In genomic region chr5:73441377-73441776, GRCh38 we compare ENCODE assay signal across 26 cellular contexts. TPM values are rescaled to one million over a fixed set of nuclear protein-coding genes. Genes with fewer than 3 reads are reported as not detected.
"Had no signal": no experiment of that assay in that cellular context is flagged by ENCODE, and none has a peak within 500 bp of the region (broad histone marks: within the 10 kb centered on the region; RNA-seq: fewer than 3 reads in every experiment).

No MANE protein-coding gene starts in this region.

- H3K9me3 Mint-ChIP-seq: activated CD4-positive, alpha-beta memory T cell treated with anti-CD3 and anti-CD28 coated beads, Interleukin-2, amount 10 ng/mL, durations not matched to agents 7 days and 5 days; activated naive CD4-positive, alpha-beta T cell treated with anti-CD3 and anti-CD28 coated beads, Interleukin-2, amount 10 ng/mL, durations not matched to agents 7 days and 5 days; activated T-cell treated with anti-CD3 and anti-CD28 coated beads, Interleukin-2, amount 50 U/mL, for 72 hours; activated T-helper 2 cell treated with anti-CD3 and anti-CD28 coated beads, Interferon-gamma antibody, Interleukin-2, Interleukin-4, amounts not matched to agents 10 μg/mL and 5 μg/mL and 100 μg/mL, durations not matched to agents 14 hours and 24 hours and 36 hours had no signal

- H3K36me3 Mint-ChIP-seq: activated naive CD8-positive, alpha-beta T cell treated with anti-CD3 and anti-CD28 coated beads for 36 hours had no signal

- H3K4me3 Mint-ChIP-seq: activated CD4-positive, alpha-beta memory T cell treated with anti-CD3 and anti-CD28 coated beads, Interleukin-2, amount 10 ng/mL, durations not matched to agents 7 days and 5 days; activated CD4-positive, alpha-beta T cell treated with anti-CD3 and anti-CD28 coated beads for 36 hours; activated naive CD4-positive, alpha-beta T cell treated with anti-CD3 and anti-CD28 coated beads, Interleukin-2, amount 10 ng/mL, durations not matched to agents 7 days and 5 days; activated naive CD8-positive, alpha-beta T cell treated with anti-CD3 and anti-CD28 coated beads for 36 hours; activated T-cell treated with anti-CD3 and anti-CD28 coated beads, Interleukin-2, amount 50 U/mL, for 72 hours had no signal

- DNase-seq: activated CD4-positive, alpha-beta memory T cell treated with anti-CD3 and anti-CD28 coated beads, Interleukin-2, amount 10 ng/mL, durations not matched to agents 7 days and 5 days; activated CD4-positive, alpha-beta T cell treated with anti-CD3 and anti-CD28 coated beads for 36 hours; activated CD4-positive, alpha-beta T cell treated with anti-CD3 and anti-CD28 coated beads, Interleukin-2, amount 50 U/mL, for 1 hour; activated gamma-delta T cell treated with Interleukin-2 at 50 U/mL for 16 hours; activated naive CD4-positive, alpha-beta T cell treated with anti-CD3 and anti-CD28 coated beads, Interleukin-2, amount 10 ng/mL, durations not matched to agents 7 days and 5 days; activated naive CD8-positive, alpha-beta T cell treated with anti-CD3 and anti-CD28 coated beads for 36 hours; activated T-cell treated with anti-CD3 and anti-CD28 coated beads for 4 hours; activated T-cell treated with anti-CD3 and anti-CD28 coated beads, Interleukin-2, amount 50 U/mL, for 72 hours; brain microvascular endothelial cell; Karpas-422; NCI-H1105 treated with DMSO at 0.1 percent for 48 hours; NCI-H1436 treated with DMSO at 0.1 percent for 48 hours; NCI-H187; NCI-H2081; NCI-H2171; NCI-H2227 treated with DMSO at 0.1 percent for 48 hours; NCI-H510A; NCI-H526 treated with DMSO at 0.1 percent for 48 hours; NCI-H82; PC-9; SIG-M5; T-helper 1 cell; WERI-Rb-1 had no signal

- FAIRE-seq: K562 had no signal

- H3K27ac Mint-ChIP-seq: activated CD4-positive, alpha-beta memory T cell treated with anti-CD3 and anti-CD28 coated beads, Interleukin-2, amount 10 ng/mL, durations not matched to agents 7 days and 5 days; activated CD4-positive, alpha-beta T cell treated with anti-CD3 and anti-CD28 coated beads for 36 hours; activated naive CD4-positive, alpha-beta T cell treated with anti-CD3 and anti-CD28 coated beads, Interleukin-2, amount 10 ng/mL, durations not matched to agents 7 days and 5 days; activated naive CD8-positive, alpha-beta T cell treated with anti-CD3 and anti-CD28 coated beads for 36 hours; activated T-cell treated with anti-CD3 and anti-CD28 coated beads, Interleukin-2, amount 50 U/mL, for 72 hours; activated T-helper 2 cell treated with anti-CD3 and anti-CD28 coated beads, Interferon-gamma antibody, Interleukin-2, Interleukin-4, amounts not matched to agents 10 μg/mL and 5 μg/mL and 100 μg/mL, durations not matched to agents 14 hours and 24 hours and 36 hours had no signal

RNA-seq across cellular contexts. Expression of gene FOXD1, which starts 7.2 kb away (rescaled TPM):
- total RNA-seq: cardiac muscle cell had no signal
